1 cellular context compared by ENCODE assay signal in the genomic region with DNA sequence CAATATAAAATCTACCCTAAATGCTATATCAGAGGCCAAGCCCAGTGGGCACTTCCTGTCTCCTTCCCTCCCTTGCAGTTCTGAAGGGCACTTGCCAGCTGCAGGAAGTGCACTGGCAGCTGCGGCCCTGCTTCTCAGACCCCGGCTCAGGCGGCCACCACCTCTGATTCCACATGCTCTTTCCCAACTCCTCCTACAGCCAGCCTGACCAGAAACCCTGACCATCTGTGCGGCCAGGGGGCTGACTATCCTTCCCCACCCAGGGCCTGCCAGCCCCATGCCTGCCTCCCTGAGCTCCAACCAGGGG.
TF ChIP-seq lines count a peak whose summit lies in the region.

No MANE protein-coding gene starts in this region.

TF ChIP-seq in IMR-90, 13 proteins besides CTCF, POLR2A, EP300 and RAD21 (continued from another document):
- TF ChIP-seq, protein P1, sequence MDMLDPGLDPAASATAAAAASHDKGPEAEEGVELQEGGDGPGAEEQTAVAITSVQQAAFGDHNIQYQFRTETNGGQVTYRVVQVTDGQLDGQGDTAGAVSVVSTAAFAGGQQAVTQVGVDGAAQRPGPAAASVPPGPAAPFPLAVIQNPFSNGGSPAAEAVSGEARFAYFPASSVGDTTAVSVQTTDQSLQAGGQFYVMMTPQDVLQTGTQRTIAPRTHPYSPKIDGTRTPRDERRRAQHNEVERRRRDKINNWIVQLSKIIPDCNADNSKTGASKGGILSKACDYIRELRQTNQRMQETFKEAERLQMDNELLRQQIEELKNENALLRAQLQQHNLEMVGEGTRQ (IDR thresholded peaks at IDR 0.05; ENCODE audit: low read depth, low read length), result no peak
- TF ChIP-seq MAZ (IDR thresholded peaks at IDR 0.05; ENCODE audit: borderline replicate concordance, low read depth, low read length) (no peak), CEBPB (IDR thresholded peaks at IDR 0.05; ENCODE audit: low read depth, low read length) (no peak), ELK1 (IDR thresholded peaks at IDR 0.05; ENCODE audit: borderline replicate concordance, low read depth, low read length) (no peak), MXI1 (IDR thresholded peaks at IDR 0.05; ENCODE audit: borderline replicate concordance, low read depth, low read length) (no peak), CHD1 (IDR thresholded peaks at IDR 0.05; ENCODE audit: low read depth, low read length) (no peak), NFE2L2 (IDR thresholded peaks at IDR 0.05; ENCODE audit: low read depth, low read length) (no peak), MAFK (IDR thresholded peaks at IDR 0.05; ENCODE audit: low read depth, low read length) (no peak), FOS (IDR thresholded peaks at IDR 0.05; ENCODE audit: low read depth, low read length) (no peak), RFX5 (IDR thresholded peaks at IDR 0.05; ENCODE audit: low read depth, low read length) (no peak)
